Comparison of ENCODE assay signal across 8 cellular contexts in the genomic region with DNA sequence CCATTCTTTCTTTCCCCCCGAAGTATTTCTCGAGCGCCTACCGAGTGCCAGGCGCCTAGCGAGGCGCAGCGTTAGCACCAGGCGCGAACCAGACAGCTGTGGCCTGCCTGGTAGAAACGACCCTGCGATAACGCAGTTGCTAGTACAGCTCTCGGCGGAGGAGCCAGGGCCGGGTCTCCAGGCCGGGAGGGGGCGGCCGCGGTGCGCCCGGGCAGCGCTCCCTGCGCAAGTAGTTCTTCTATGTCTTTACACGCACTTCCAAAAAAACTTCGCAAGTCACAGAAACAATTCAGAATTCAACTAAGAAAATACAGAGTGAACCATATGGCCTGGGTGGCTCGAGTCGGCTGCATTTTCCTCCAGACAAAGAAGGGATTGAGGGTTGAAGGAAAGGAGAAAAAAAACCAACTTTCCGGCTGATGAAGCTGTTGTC. TPM values are rescaled to one million over a fixed set of nuclear protein-coding genes. Genes with fewer than 3 reads are reported as not detected.
DNase-seq lines count a peak whose midpoint lies in the region; ATAC-seq, FAIRE-seq and TF ChIP-seq lines count a peak whose summit lies in the region.

No MANE protein-coding gene starts in this region.

- peaks cover 56% of the 10 kb centered on the region for H3K27me3 Mint-ChIP-seq in activated B cell treated with CpG ODN at 0.5 μM for 24 hours

- no peaks in the 10 kb centered on the region for H3K36me3 ChIP-seq in esophagus squamous epithelium
- H3K36me3 ChIP-seq in pancreas: no peaks in the 10 kb centered on the region

- H3K4me1 Mint-ChIP-seq in activated B cell treated with CpG ODN at 0.5 μM for 24 hours: peaks cover 36% of the 10 kb centered on the region

- CTCF ChIA-PET in A549 (lab: Yijun Ruan, JAX): interaction anchor here (0.6 to 4.7 kb wide), 8 partner anchors 11 to 201 kb away, joined by 3 to 36 read pairs (median 3); no protein-coding TSS in a partner anchor
- CTCF ChIA-PET in activated B cell treated with CpG ODN at 0.5 μM for 24 hours (lab: Charles Lee): interaction anchor here (1.2 to 4.7 kb wide), 8 partner anchors 12 to 423 kb away, joined by 5 to 60 read pairs (median 12); no protein-coding TSS in a partner anchor

- peaks cover 20 to 100% (median 50%) of the 10 kb centered on the region in 4 donors for H3K27me3 ChIP-seq in esophagus squamous epithelium
- H3K27me3 ChIP-seq in pancreas: peaks cover 5 to 47% (median 19%) of the 10 kb centered on the region in 4 donors

- TF ChIP-seq CTCF in A549 (IDR thresholded peaks at IDR 0.05) (no peak), activated B cell treated with CpG ODN at 0.5 μM for 24 hours (IDR thresholded peaks at IDR 0.05) (no peak), esophagus squamous epithelium (IDR thresholded peaks at IDR 0.05) (no peak), pancreas (IDR thresholded peaks at IDR 0.05) (peak in 1 of 4 donors; percentile 18)

- H3K27ac ChIP-seq in A549: no peak overlapping the region
- no peak overlapping the region for H3K27ac ChIP-seq in esophagus squamous epithelium
- no peak overlapping the region for H3K27ac ChIP-seq in pancreas

- ATAC-seq in A549: peak; percentile 35 to 69; a peak in 4 of 6 replicates
- ATAC-seq in GM19035 (IDR thresholded peaks at IDR 0.05; ENCODE audit: unreplicated experiment): peak; percentile 40
- peak; percentile 51 for ATAC-seq in HG03342 (IDR thresholded peaks at IDR 0.05; ENCODE audit: unreplicated experiment)
- peak; percentile 57 for ATAC-seq in activated B cell treated with CpG ODN at 0.5 μM for 24 hours (ENCODE audit: low read depth)
- ATAC-seq in pancreas: peak; percentile 88 to 94 (median 92)
- no peak for ATAC-seq in GM18520 (IDR thresholded peaks at IDR 0.05; ENCODE audit: unreplicated experiment)
- ATAC-seq in GM18873 (IDR thresholded peaks at IDR 0.05; ENCODE audit: low FRiP score, unreplicated experiment): no peak

- H3K36me3 Mint-ChIP-seq in activated B cell treated with CpG ODN at 0.5 μM for 24 hours (ENCODE audit: low read depth): peaks cover 2% of the 10 kb centered on the region

- POLR2A ChIA-PET in A549 (lab: Yijun Ruan, JAX): no interaction called here
- POLR2A ChIA-PET in activated B cell treated with CpG ODN at 0.5 μM for 24 hours (lab: Charles Lee): interaction anchor here (0.6 to 1.2 kb wide), 2 partner anchors 196 to 238 kb away, joined by 3 read pairs; no protein-coding TSS in a partner anchor

- peak overlapping the region; percentile 30 for H3K27ac Mint-ChIP-seq in activated B cell treated with CpG ODN at 0.5 μM for 24 hours

- peak overlapping the region; percentile 55 for H3K4me3 ChIP-seq in A549
- H3K4me3 ChIP-seq in esophagus squamous epithelium: peak overlapping the region in 3 of 4 donors; percentile 29 to 62 (median 42)
- H3K4me3 ChIP-seq in pancreas: peak overlapping the region; percentile 3 to 46 (median 25)

- intact Hi-C loops in activated B cell treated with CpG ODN at 0.5 μM for 24 hours (cut with micrococcal nuclease) (loop anchor here (1.0 to 10.0 kb wide), 10 partner anchors 8 to 448 kb away; a partner anchor contains a TSS), esophagus squamous epithelium (cut with DNase I) (loop anchor here (5.0 to 10.0 kb wide), 2 partner anchors 201 to 428 kb away; no protein-coding TSS in a partner anchor), pancreas (cut with DNase I) (no loop called here)

- peak overlapping the region; percentile 96 for H3K4me2 ChIP-seq in A549

- WGBS in A549 (ENCODE audit: missing lambda C conversion rate): 74% methylated on average over 28 of the region's 29 CpGs
- WGBS in esophagus squamous epithelium, 2 donors: 12 to 14% methylated on average over 15 to 29 of the region's 29 CpGs
- 3% methylated on average over 29 of the region's 29 CpGs for whole genome bisulfite sequencing in pancreas, 2 donors

- peak in 1 of 2 experiments; percentile 22 for DNase-seq in A549 (ENCODE audit: low read depth in 1 of 2, low spot score in 1 of 2)
- DNase-seq in activated B cell treated with CpG ODN at 0.5 μM for 24 hours: peak; percentile 43
- DNase-seq in esophagus squamous epithelium (lab: John Stamatoyannopoulos, UW): no peak
- DNase-seq in pancreas: peak; percentile 50 to 87 (median 74)

- peak overlapping the region; percentile 88 for H3K4me3 Mint-ChIP-seq in activated B cell treated with CpG ODN at 0.5 μM for 24 hours

- no peak for TF ChIP-seq EP300 in A549 (IDR thresholded peaks at IDR 0.05)

- TF ChIP-seq POLR2A in A549 (IDR thresholded peaks at IDR 0.05; ENCODE audit: low read length) (no peak), esophagus squamous epithelium (IDR thresholded peaks at IDR 0.05) (no peak)

- FAIRE-seq in A549 (lab: Jason Lieb, UNC) (no peak), pancreas (lab: Jason Lieb, UNC) (no peak)

- H3K9me3 Mint-ChIP-seq in activated B cell treated with CpG ODN at 0.5 μM for 24 hours: no peaks in the 10 kb centered on the region

- TF ChIP-seq RAD21 in A549 (conservative IDR thresholded peaks at IDR 0.05 in 1 of 2, IDR thresholded peaks at IDR 0.05 in 1 of 2): no peak

- peaks cover 12% of the 10 kb centered on the region for H3K9me3 ChIP-seq in A549
- H3K9me3 ChIP-seq in esophagus squamous epithelium: peaks cover 0 to 9% (median 0%) of the 10 kb centered on the region in 3 donors
- no peaks in the 10 kb centered on the region for H3K9me3 ChIP-seq in pancreas

- H3K4me1 ChIP-seq in A549 (no peaks in the 10 kb centered on the region), esophagus squamous epithelium (peaks cover 0 to 37% (median 24%) of the 10 kb centered on the region in 3 donors), pancreas (no peaks in the 10 kb centered on the region)

TF ChIP-seq in A549, 52 proteins besides CTCF, POLR2A, EP300 and RAD21:
- TF ChIP-seq RCOR1 (IDR thresholded peaks at IDR 0.05; ENCODE audit: low read depth, low read length) (no peak), EHMT2 (IDR thresholded peaks at IDR 0.05; ENCODE audit: low read depth) (no peak)

RNA-seq across cellular contexts. Expression of a gene that starts 7.0 kb away (rescaled TPM):
- polyA plus RNA-seq in A549 (2011; rRNA removed) (not detected in 2 replicates), A549 (2017; fragmentation: RNase III; extraction: RNeasy Plus Mini Kit Qiagen cat#74134 plus additional on column Dnase treatment) (not detected in 3 replicates), pancreas (not detected)
- not detected in 2 replicates for polyA plus RNA-seq in A549 (2012; cell fraction: cytosol; rRNA removed)
- not detected in 2 replicates for polyA plus RNA-seq in A549 (2012; cell fraction: nucleus; rRNA removed)
- not detected in 2 replicates for polyA minus RNA-seq in A549 (2011; rRNA and poly(A)+ RNA removed)
- total RNA-seq in activated B cell treated with CpG ODN at 0.5 μM for 24 hours (not detected in 2 replicates), esophagus squamous epithelium (not detected), pancreas (not detected)

Comparison
In these comparisons a context has a peak if more than half of its experiments do, and no peak if none do; other contexts are left out.
1. ATAC-seq: peak in A549 (2 of 2), GM19035 (single experiment), HG03342 (single experiment), activated B cell treated with CpG ODN at 0.5 μM for 24 hours (single experiment) and pancreas (4 of 4); none in GM18520 (single experiment) and GM18873 (single experiment).
2. intact Hi-C loops: an anchor here in activated B cell treated with CpG ODN at 0.5 μM for 24 hours (1.0 to 10.0 kb wide) and esophagus squamous epithelium (5.0 to 10.0 kb wide); none called in pancreas.
3. Peak in every context shown above with its lines, with median percentiles within 50 percentile points of each other: H3K4me3 ChIP-seq.